21 cellular contexts compared by ENCODE assay signal in the genomic region with DNA sequence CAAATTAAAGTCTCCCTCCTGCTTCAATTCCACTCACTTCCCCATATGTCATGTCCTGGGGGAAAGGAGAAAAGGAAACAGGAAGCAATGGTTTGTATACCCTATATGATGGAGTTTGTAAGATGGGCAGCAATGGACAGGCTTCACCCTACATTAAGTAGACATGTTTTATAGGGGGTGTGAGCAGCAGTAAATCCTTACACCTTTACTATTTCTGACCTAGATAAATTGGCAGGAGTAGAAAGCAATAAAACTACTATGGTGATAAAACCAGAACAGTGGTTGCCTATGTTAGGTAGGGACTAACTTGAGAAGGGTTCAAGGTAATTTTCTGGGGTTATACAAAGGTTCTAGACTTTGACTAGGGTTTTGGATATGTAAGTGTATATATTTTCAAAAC.
"Had no signal": no experiment of that assay in that cellular context is flagged by ENCODE, and none has a peak within 500 bp of the region (broad histone marks: within the 10 kb centered on the region; RNA-seq: fewer than 3 reads in every experiment).

No MANE protein-coding gene starts in this region.

- H3K4me1 ChIP-seq: foreskin keratinocyte, heart left ventricle, left lung, lower lobe of right lung had no signal

- H3K36me3 ChIP-seq: esophagus muscularis mucosa, gastroesophageal sphincter, heart left ventricle, left lung, lower lobe of right lung had no signal

- H3K4me3 ChIP-seq: coronary artery, dorsolateral prefrontal cortex, esophagus muscularis mucosa, gastroesophageal sphincter, heart left ventricle, hepatocyte, left lung, lower lobe of right lung had no signal

- H3K9me3 ChIP-seq: esophagus muscularis mucosa, gastroesophageal sphincter, left lung, lower lobe of right lung had no signal

- DNase-seq: dermis blood vessel endothelial cell; dorsolateral prefrontal cortex; effector CD4-positive, alpha-beta T cell; effector memory CD4-positive, alpha-beta T cell; foreskin keratinocyte; heart left ventricle; hypothalamus; immature natural killer cell; islet precursor cell; kidney; kidney glomerular epithelial cell; left lung; left ventricle myocardium superior; lower lobe of right lung; mesenchymal stem cell; naive thymus-derived CD4-positive, alpha-beta T cell; natural killer cell had no signal

- ATAC-seq: foreskin keratinocyte; gastroesophageal sphincter; heart left ventricle; left lung; left ventricle myocardium superior; lower lobe of right lung; naive thymus-derived CD4-positive, alpha-beta T cell; natural killer cell had no signal
